36 cellular contexts compared by ENCODE assay signal in genomic region chr3:48296699-48297098, GRCh38. TPM values are rescaled to one million over a fixed set of nuclear protein-coding genes. Genes with fewer than 3 reads are reported as not detected.
"Had no signal": no experiment of that assay in that cellular context is flagged by ENCODE, and none has a peak within 500 bp of the region (broad histone marks: within the 10 kb centered on the region; RNA-seq: fewer than 3 reads in every experiment).

No MANE protein-coding gene starts in this region.

- H3K27ac ChIP-seq: adrenal gland, breast epithelium, SJSA1 had no signal

- ATAC-seq: activated CD4-positive, CD25-positive, alpha-beta regulatory T cell treated with anti-CD3 and anti-CD28 coated beads, Interleukin-2, amount 50 U/mL, for 24 hours; activated naive CD4-positive, alpha-beta T cell treated with anti-CD3 and anti-CD28 coated beads, Interleukin-2, amount 50 U/mL, for 72 hours; activated T-cell treated with anti-CD3 and anti-CD28 coated beads, Interleukin-2, amount 50 U/mL, for 4 hours; body of pancreas; Panc1 had no signal

- H3K4me1 ChIP-seq: breast epithelium had no signal

- DNase-seq: activated CD4-positive, alpha-beta memory T cell treated with anti-CD3 and anti-CD28 coated beads, Interleukin-2, amount 10 ng/mL, durations not matched to agents 7 days and 5 days; activated CD4-positive, alpha-beta T cell treated with anti-CD3 and anti-CD28 coated beads for 4 hours; activated CD4-positive, alpha-beta T cell treated with anti-CD3 and anti-CD28 coated beads, Interleukin-2, amount 50 U/mL, for 1 hour; activated effector memory CD4-positive, alpha-beta T cell treated with anti-CD3 and anti-CD28 coated beads, Interleukin-2, amount 50 U/mL, for 16 hours; activated naive CD4-positive, alpha-beta T cell treated with Interleukin-2 at 50 U/mL for 16 hours; activated T-cell treated with anti-CD3 and anti-CD28 coated beads, Interleukin-2, amount 50 U/mL, for 4 hours; adrenal gland; body of pancreas; cerebellar nuclear complex; Kasumi-1; KG1; MM.1S; MV-4-11; NCI-H1092; NCI-H1436 treated with DMSO at 0.1 percent for 48 hours; NCI-H1694 treated with DMSO at 0.1 percent for 48 hours; NCI-H2029; NCI-H2107; NCI-H2171; NCI-H510A; NCI-H526; NCI-H748 treated with DMSO at 0.1 percent for 48 hours; NK-92 treated with Interleukin-12 subunit alpha and Interleukin-12 subunit beta, amount 100 ng/mL, for 24 hours; OCI-M1; SHP77 treated with DMSO at 0.1 percent for 48 hours; SK-N-SH had no signal

- H3K4me3 ChIP-seq: adrenal gland, body of pancreas, breast epithelium, SJSA1 had no signal

- H3K36me3 ChIP-seq: breast epithelium had no signal

- H3K9me3 Mint-ChIP-seq: activated CD4-positive, alpha-beta memory T cell treated with anti-CD3 and anti-CD28 coated beads, Interleukin-2, amount 10 ng/mL, durations not matched to agents 7 days and 5 days; activated naive CD4-positive, alpha-beta T cell treated with anti-CD3 and anti-CD28 coated beads, Interleukin-2, amount 50 U/mL, for 72 hours; activated T-cell treated with anti-CD3 and anti-CD28 coated beads, Interleukin-2, amount 50 U/mL, for 4 hours; T-helper 1 cell treated with Interleukin-12 subunit alpha and Interleukin-12 subunit beta and Interleukin-4 antibody, amounts not matched to agents 30 μg/mL and 1 μg/mL, for 36 hours; T-helper 2 cell treated with Interferon-gamma antibody and Interleukin-4, amounts not matched to agents 5 μg/mL and 100 μg/mL, for 36 hours had no signal

- H3K9me2 ChIP-seq: SK-N-SH had no signal

- H3K27me3 Mint-ChIP-seq: activated CD4-positive, alpha-beta memory T cell treated with anti-CD3 and anti-CD28 coated beads, Interleukin-2, amount 10 ng/mL, durations not matched to agents 7 days and 5 days had no signal

- H3K4me2 ChIP-seq: SK-N-SH had no signal

- H3K27ac Mint-ChIP-seq: activated CD4-positive, alpha-beta memory T cell treated with anti-CD3 and anti-CD28 coated beads, Interleukin-2, amount 10 ng/mL, durations not matched to agents 7 days and 5 days; T-helper 1 cell treated with Interleukin-12 subunit alpha and Interleukin-12 subunit beta and Interleukin-4 antibody, amounts not matched to agents 30 μg/mL and 1 μg/mL, for 36 hours; T-helper 2 cell treated with Interferon-gamma antibody and Interleukin-4, amounts not matched to agents 5 μg/mL and 100 μg/mL, for 36 hours had no signal

- H3K4me3 Mint-ChIP-seq: activated CD4-positive, alpha-beta memory T cell treated with anti-CD3 and anti-CD28 coated beads, Interleukin-2, amount 10 ng/mL, durations not matched to agents 7 days and 5 days; activated T-cell treated with anti-CD3 and anti-CD28 coated beads, Interleukin-2, amount 50 U/mL, for 4 hours; T-helper 1 cell treated with Interleukin-12 subunit alpha and Interleukin-12 subunit beta and Interleukin-4 antibody, amounts not matched to agents 30 μg/mL and 1 μg/mL, for 36 hours; T-helper 2 cell treated with Interferon-gamma antibody and Interleukin-4, amounts not matched to agents 5 μg/mL and 100 μg/mL, for 36 hours had no signal

- H3K9me3 ChIP-seq: adrenal gland, body of pancreas, breast epithelium, SJSA1, SK-N-SH had no signal

RNA-seq across cellular contexts. Expression of gene SPINK8, which starts 36.8 kb away (rescaled TPM):
- total RNA-seq: activated CD4-positive, alpha-beta memory T cell treated with anti-CD3 and anti-CD28 coated beads, Interleukin-2, amount 10 ng/mL, durations not matched to agents 7 days and 5 days; activated naive CD4-positive, alpha-beta T cell treated with anti-CD3 and anti-CD28 coated beads, Interleukin-2, amount 50 U/mL, for 72 hours; activated T-cell treated with anti-CD3 and anti-CD28 coated beads, Interleukin-2, amount 50 U/mL, for 4 hours; adrenal gland; astrocyte; body of pancreas; breast epithelium; cardiac septum; RPMI7951; SJSA1 had no signal
- polyA plus RNA-seq: adrenal gland, SK-N-SH had no signal
